1 cellular context compared by ENCODE assay signal in the genomic region with DNA sequence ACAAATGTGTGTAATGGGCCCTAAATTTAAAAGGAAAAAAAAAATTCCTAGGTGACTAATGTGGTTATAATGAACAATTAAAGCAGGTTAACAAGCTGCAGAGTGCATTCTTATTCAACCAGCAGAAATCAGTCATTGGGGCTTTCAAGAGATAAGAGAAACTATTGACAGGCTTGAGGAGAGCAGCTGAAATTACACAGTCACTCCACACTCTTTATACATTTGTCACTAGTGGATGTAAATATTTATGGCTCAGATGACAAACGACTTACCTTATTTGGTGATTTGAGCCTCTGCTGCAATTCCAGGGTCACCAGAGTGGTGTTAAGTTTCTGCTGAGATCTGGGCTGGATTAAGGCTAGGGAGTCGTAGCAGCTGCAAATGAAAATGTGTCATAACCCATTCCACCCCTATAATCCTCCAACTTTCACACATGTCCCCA.
TF ChIP-seq lines count a peak whose summit lies in the region.

No MANE protein-coding gene starts in this region.

TF ChIP-seq in HEK293, 187 proteins besides CTCF, POLR2A, EP300 and RAD21 (continued from another document and continues in another):
- TF ChIP-seq ZNF692 (tag by site-specific recombination; IDR thresholded peaks at IDR 0.05) (peak; percentile 57; the same call in 1 of the 2 replicates), ZNF777 (tag by site-specific recombination; IDR thresholded peaks at IDR 0.05; ENCODE audit: borderline replicate concordance) (no peak), ZNF623 (tag by site-specific recombination; IDR thresholded peaks at IDR 0.05) (peak; percentile 25; the same call in 1 of the 2 replicates), ZFP69B (tag by site-specific recombination; IDR thresholded peaks at IDR 0.05) (no peak), ZBTB17 (tag by site-specific recombination; IDR thresholded peaks at IDR 0.05) (peak; percentile 71), ZNF664 (tag by site-specific recombination; IDR thresholded peaks at IDR 0.05) (no peak), TRIM28 (IDR thresholded peaks at IDR 0.05; ENCODE audit: borderline replicate concordance, low read length) (peak; percentile 47; the same call in 1 of the 2 replicates), ZNF202 (tag by site-specific recombination; IDR thresholded peaks at IDR 0.05; ENCODE audit: borderline replicate concordance) (no peak), ZNF76 (tag by site-specific recombination; IDR thresholded peaks at IDR 0.05; ENCODE audit: borderline replicate concordance, low read depth) (peak; percentile 17; the same call in 1 of the 2 replicates), PRDM6 (tag by site-specific recombination; IDR thresholded peaks at IDR 0.05) (peak; percentile 98), KLF10 (tag by site-specific recombination; IDR thresholded peaks at IDR 0.05) (0 out of 2 replicates have a peak, but pooled peaks have one; percentile 55), ZNF792 (tag by site-specific recombination; IDR thresholded peaks at IDR 0.05) (no peak), ZBTB48 (tag by site-specific recombination; IDR thresholded peaks at IDR 0.05) (no peak), ZNF624 (tag by site-specific recombination; IDR thresholded peaks at IDR 0.05) (no peak), ZNF292 (tag by site-specific recombination; IDR thresholded peaks at IDR 0.05; ENCODE audit: borderline replicate concordance, low read depth) (no peak), ZNF626 (tag by site-specific recombination; IDR thresholded peaks at IDR 0.05) (no peak), ZNF416 (tag by site-specific recombination; IDR thresholded peaks at IDR 0.05) (no peak), ZNF529 (tag by site-specific recombination; IDR thresholded peaks at IDR 0.05; ENCODE audit: insufficient replicate concordance) (no peak), ZNF549 (tag by site-specific recombination; IDR thresholded peaks at IDR 0.05) (no peak), ZNF132 (tag by site-specific recombination; IDR thresholded peaks at IDR 0.05; ENCODE audit: borderline replicate concordance) (no peak), ZNF768 (tag by site-specific recombination; IDR thresholded peaks at IDR 0.05) (no peak), ZNF426 (tag by site-specific recombination; IDR thresholded peaks at IDR 0.05) (no peak), ZNF704 (tag by site-specific recombination; IDR thresholded peaks at IDR 0.05) (no peak), ZNF521 (tag by site-specific recombination; IDR thresholded peaks at IDR 0.05) (no peak), PRDM10 (tag by site-specific recombination; IDR thresholded peaks at IDR 0.05) (peak; percentile 52), REPIN1 (tag by site-specific recombination; IDR thresholded peaks at IDR 0.05; ENCODE audit: low read depth) (no peak), ZNF2 (tag by site-specific recombination; IDR thresholded peaks at IDR 0.05) (peak; percentile 52; the same call in 1 of the 2 replicates), BCL11B (tag by site-specific recombination; IDR thresholded peaks at IDR 0.05; ENCODE audit: low read depth) (peak; percentile 81), ZNF302 (tag by site-specific recombination; IDR thresholded peaks at IDR 0.05; ENCODE audit: low read depth) (no peak), ZNF747 (tag by site-specific recombination; IDR thresholded peaks at IDR 0.05) (no peak), ZNF16 (tag by site-specific recombination; IDR thresholded peaks at IDR 0.05; ENCODE audit: low read depth) (no peak), ZNF629 (tag by site-specific recombination; IDR thresholded peaks at IDR 0.05) (peak; percentile 77), ZNF585B (tag by site-specific recombination; IDR thresholded peaks at IDR 0.05) (no peak), ZBTB20 (tag by site-specific recombination; IDR thresholded peaks at IDR 0.05) (no peak), ZNF174 (tag by site-specific recombination; IDR thresholded peaks at IDR 0.05) (no peak), ZSCAN23 (tag by site-specific recombination; IDR thresholded peaks at IDR 0.05) (no peak), HIC1 (tag by site-specific recombination; IDR thresholded peaks at IDR 0.05) (no peak), SP2 (tag by site-specific recombination; IDR thresholded peaks at IDR 0.05) (no peak), REST (tag by site-specific recombination; IDR thresholded peaks at IDR 0.05) (no peak), KLF8 (tag by site-specific recombination; IDR thresholded peaks at IDR 0.05) (peak; percentile 42; the same call in 1 of the 2 replicates), ZNF335 (tag by site-specific recombination; conservative IDR thresholded peaks at IDR 0.05) (0 out of 2 replicates have a peak, but pooled peaks have one; percentile 7)
- TF ChIP-seq, protein P1, sequence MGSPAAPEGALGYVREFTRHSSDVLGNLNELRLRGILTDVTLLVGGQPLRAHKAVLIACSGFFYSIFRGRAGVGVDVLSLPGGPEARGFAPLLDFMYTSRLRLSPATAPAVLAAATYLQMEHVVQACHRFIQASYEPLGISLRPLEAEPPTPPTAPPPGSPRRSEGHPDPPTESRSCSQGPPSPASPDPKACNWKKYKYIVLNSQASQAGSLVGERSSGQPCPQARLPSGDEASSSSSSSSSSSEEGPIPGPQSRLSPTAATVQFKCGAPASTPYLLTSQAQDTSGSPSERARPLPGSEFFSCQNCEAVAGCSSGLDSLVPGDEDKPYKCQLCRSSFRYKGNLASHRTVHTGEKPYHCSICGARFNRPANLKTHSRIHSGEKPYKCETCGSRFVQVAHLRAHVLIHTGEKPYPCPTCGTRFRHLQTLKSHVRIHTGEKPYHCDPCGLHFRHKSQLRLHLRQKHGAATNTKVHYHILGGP (tag by site-specific recombination; IDR thresholded peaks at IDR 0.05): 0 out of 2 replicates have a peak, but pooled peaks have one; percentile 21
- TF ChIP-seq, protein P2, sequence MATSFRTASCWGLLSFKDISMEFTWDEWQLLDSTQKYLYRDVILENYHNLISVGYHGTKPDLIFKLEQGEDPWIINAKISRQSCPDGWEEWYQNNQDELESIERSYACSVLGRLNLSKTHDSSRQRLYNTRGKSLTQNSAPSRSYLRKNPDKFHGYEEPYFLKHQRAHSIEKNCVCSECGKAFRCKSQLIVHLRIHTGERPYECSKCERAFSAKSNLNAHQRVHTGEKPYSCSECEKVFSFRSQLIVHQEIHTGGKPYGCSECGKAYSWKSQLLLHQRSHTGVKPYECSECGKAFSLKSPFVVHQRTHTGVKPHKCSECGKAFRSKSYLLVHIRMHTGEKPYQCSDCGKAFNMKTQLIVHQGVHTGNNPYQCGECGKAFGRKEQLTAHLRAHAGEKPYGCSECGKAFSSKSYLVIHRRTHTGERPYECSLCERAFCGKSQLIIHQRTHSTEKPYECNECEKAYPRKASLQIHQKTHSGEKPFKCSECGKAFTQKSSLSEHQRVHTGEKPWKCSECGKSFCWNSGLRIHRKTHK (tag by site-specific recombination; IDR thresholded peaks at IDR 0.05): no peak
- TF ChIP-seq, protein P3, sequence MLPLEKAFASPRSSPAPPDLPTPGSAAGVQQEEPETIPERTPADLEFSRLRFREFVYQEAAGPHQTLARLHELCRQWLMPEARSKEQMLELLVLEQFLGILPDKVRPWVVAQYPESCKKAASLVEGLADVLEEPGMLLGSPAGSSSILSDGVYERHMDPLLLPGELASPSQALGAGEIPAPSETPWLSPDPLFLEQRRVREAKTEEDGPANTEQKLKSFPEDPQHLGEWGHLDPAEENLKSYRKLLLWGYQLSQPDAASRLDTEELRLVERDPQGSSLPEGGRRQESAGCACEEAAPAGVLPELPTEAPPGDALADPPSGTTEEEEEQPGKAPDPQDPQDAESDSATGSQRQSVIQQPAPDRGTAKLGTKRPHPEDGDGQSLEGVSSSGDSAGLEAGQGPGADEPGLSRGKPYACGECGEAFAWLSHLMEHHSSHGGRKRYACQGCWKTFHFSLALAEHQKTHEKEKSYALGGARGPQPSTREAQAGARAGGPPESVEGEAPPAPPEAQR (tag by site-specific recombination; IDR thresholded peaks at IDR 0.05): no peak
